8 cellular contexts compared by ENCODE assay signal in the genomic region with DNA sequence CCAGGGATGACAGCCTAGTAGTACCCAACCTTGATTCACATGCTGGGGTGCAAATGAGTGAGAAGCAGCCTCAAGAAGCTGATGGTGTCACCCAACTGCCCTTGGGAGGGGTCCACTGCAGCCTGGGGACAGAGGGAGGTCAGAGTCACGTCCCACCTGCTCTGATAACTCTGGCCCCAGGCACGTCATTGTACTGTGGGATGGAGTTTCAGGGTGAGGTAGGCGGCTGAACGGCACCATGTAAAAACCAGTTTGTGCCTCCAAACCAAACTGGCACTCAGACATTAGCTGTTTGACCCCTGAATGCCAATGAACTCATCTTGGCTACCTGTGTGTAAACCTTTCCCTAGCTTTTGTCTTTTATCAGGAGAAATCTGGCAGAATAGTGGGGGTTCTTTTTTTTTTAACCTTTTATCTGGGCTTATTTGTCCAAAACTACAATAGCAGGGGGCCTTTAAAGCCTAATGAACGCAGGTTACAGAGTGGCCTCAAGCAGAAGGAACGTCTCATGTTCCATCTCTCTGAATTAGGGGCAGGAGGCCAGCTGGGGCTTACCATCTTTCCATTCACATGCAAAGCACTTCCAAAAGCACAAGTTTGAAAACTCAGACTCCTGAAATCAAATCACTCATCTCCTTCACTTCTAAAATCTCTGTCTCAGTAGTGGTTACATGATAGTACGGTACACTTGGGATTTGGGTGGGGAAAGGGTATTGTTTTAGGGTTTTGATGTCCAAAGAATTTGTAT.
DNase-seq lines count a peak whose midpoint lies in the region; ATAC-seq, FAIRE-seq and TF ChIP-seq lines count a peak whose summit lies in the region.

No MANE protein-coding gene starts in this region.

- peaks cover 20% of the 10 kb centered on the region; the same call in 1 of the 2 replicates for H3K36me3 ChIP-seq in RWPE2 (ENCODE audit: low read depth)

- H3K27ac ChIP-seq in RWPE2 (ENCODE audit: poor library complexity, severe bottlenecking) = peak overlapping the region; percentile 94

- WGBS in lower leg skin, 2 donors = 50 to 58% methylated on average over 7 of the region's 7 CpGs

- no peak for DNase-seq in GM18507 (ENCODE audit: extremely low spot score, insufficient read length, low read depth)
- no peak for DNase-seq in RWPE2 (ENCODE audit: low spot score)
- peak; percentile 72 for DNase-seq in left lobe of liver (ENCODE audit: low spot score)
- DNase-seq in T-helper 9 cell = no peak
- DNase-seq in lower leg skin (ENCODE audit: low spot score in 2 of 2) = no peak
- DNase-seq in KBM-7 = no peak

- H3K4me1 ChIP-seq in RWPE2 (ENCODE audit: insufficient read depth, poor library complexity, severe bottlenecking) = peaks cover 25% of the 10 kb centered on the region

- TF ChIP-seq POLR2A in lower leg skin (IDR thresholded peaks at IDR 0.05) = no peak

- intact Hi-C loops in lower leg skin (cut with DNase I; ENCODE audit: low total_unique reads) = no loop called here

- FAIRE-seq in GM18507 (lab: Jason Lieb, UNC) = peak; percentile 59

- in situ Hi-C loops in KBM-7 (cut with MboI; ENCODE audit: low pct_unique_long_range_greater_than_20kb, low sequenced_read_pairs) = no loop called here

- H3K27me3 ChIP-seq in RWPE2 (ENCODE audit: insufficient read depth, poor library complexity, severe bottlenecking) = no peaks in the 10 kb centered on the region

- ATAC-seq in HG02642 (IDR thresholded peaks at IDR 0.05; ENCODE audit: poor library complexity, unreplicated experiment) (peak; percentile 34), RWPE2 (ENCODE audit: low read depth) (no peak), left lobe of liver (peak; percentile 63), GM19324 (IDR thresholded peaks at IDR 0.05; ENCODE audit: low FRiP score, unreplicated experiment) (no peak)

- H3K4me3 ChIP-seq in RWPE2 (ENCODE audit: severe bottlenecking) (no peak overlapping the region), lower leg skin (ENCODE audit: low read depth, poor library complexity, severe bottlenecking) (no peak overlapping the region)

- no peaks in the 10 kb centered on the region for H3K9me3 ChIP-seq in RWPE2 (ENCODE audit: severe bottlenecking)

- TF ChIP-seq CTCF in RWPE2 (IDR thresholded peaks at IDR 0.05; ENCODE audit: poor library complexity, severe bottlenecking) (no peak), lower leg skin (IDR thresholded peaks at IDR 0.05) (no peak)

Comparison
In these comparisons a context has a peak if more than half of its experiments do, and no peak if none do; other contexts are left out.
1. ATAC-seq: peak in HG02642 (single experiment) and left lobe of liver (single experiment); none in RWPE2 (single experiment) and GM19324 (single experiment).